1 cellular context compared by ENCODE assay signal in genomic region chr16:54165174-54165911, GRCh38.
TF ChIP-seq lines count a peak whose summit lies in the region.

No MANE protein-coding gene starts in this region.

TF ChIP-seq in HepG2, 621 proteins besides CTCF, POLR2A, EP300 and RAD21 (continued from another document and continues in another):
- TF ChIP-seq ZHX2 (IDR thresholded peaks at IDR 0.05; ENCODE audit: low read depth) (peak; percentile 52; the same call in 1 of the 2 replicates), ZHX2 (CRISPR knock-in tag; IDR thresholded peaks at IDR 0.05; ENCODE audit: borderline replicate concordance) (no peak), HIC2 (CRISPR knock-in tag; IDR thresholded peaks at IDR 0.05; ENCODE audit: low read depth) (peak; percentile 95), PRMT3 (CRISPR knock-in tag; IDR thresholded peaks at IDR 0.05; ENCODE audit: borderline replicate concordance, low read depth) (no peak), TEAD3 (CRISPR knock-in tag; optimal IDR thresholded peaks at IDR 0.05; ENCODE audit: borderline replicate concordance) (peak; percentile 96), TAF1 (CRISPR knock-in tag; IDR thresholded peaks at IDR 0.05) (peak; percentile 62), ZSCAN12 (CRISPR knock-in tag; IDR thresholded peaks at IDR 0.05) (no peak), MAF1 (CRISPR knock-in tag; IDR thresholded peaks at IDR 0.05; ENCODE audit: borderline replicate concordance) (no peak; the same call in 1 of the 2 replicates), ADNP (CRISPR knock-in tag; IDR thresholded peaks at IDR 0.05) (0 out of 2 replicates have a peak, but pooled peaks have one; percentile 55), ZNF382 (CRISPR knock-in tag; IDR thresholded peaks at IDR 0.05; ENCODE audit: borderline replicate concordance) (no peak), ZNF891 (CRISPR knock-in tag; IDR thresholded peaks at IDR 0.05) (peak; percentile 28; the same call in 1 of the 2 replicates), HDAC2 (CRISPR knock-in tag; IDR thresholded peaks at IDR 0.05) (peak; percentile 100), NR2C2 (CRISPR knock-in tag; IDR thresholded peaks at IDR 0.05; ENCODE audit: borderline replicate concordance) (peak; percentile 94), MEIS1 (CRISPR knock-in tag; IDR thresholded peaks at IDR 0.05; ENCODE audit: borderline replicate concordance) (peak; percentile 95; the same call in 1 of the 2 replicates), PLSCR1 (CRISPR knock-in tag; IDR thresholded peaks at IDR 0.05; ENCODE audit: borderline replicate concordance) (no peak), ZFY (CRISPR knock-in tag; IDR thresholded peaks at IDR 0.05) (peak; percentile 92), ETV6 (CRISPR knock-in tag; conservative IDR thresholded peaks at IDR 0.05) (no peak; the same call in 1 of the 2 replicates), KAT8 (CRISPR knock-in tag; IDR thresholded peaks at IDR 0.05) (peak; percentile 81), MIER3 (CRISPR knock-in tag; IDR thresholded peaks at IDR 0.05; ENCODE audit: borderline replicate concordance) (peak; percentile 96), EEA1 (CRISPR knock-in tag; IDR thresholded peaks at IDR 0.05; ENCODE audit: borderline replicate concordance) (no peak), NCOA2 (CRISPR knock-in tag; IDR thresholded peaks at IDR 0.05) (peak; percentile 98), KDM6A (CRISPR knock-in tag; IDR thresholded peaks at IDR 0.05; ENCODE audit: low read depth) (peak; percentile 79; the same call in 1 of the 2 replicates), ZNF234 (CRISPR knock-in tag; conservative IDR thresholded peaks at IDR 0.05) (no peak), POGZ (CRISPR knock-in tag; IDR thresholded peaks at IDR 0.05) (peak; percentile 93), SKI (IDR thresholded peaks at IDR 0.05; ENCODE audit: partially characterized antibody) (peak; percentile 84), FOXO1 (CRISPR knock-in tag; IDR thresholded peaks at IDR 0.05) (peak; percentile 94), ZSCAN25 (CRISPR knock-in tag; IDR thresholded peaks at IDR 0.05) (peak; percentile 78), MXD1 (CRISPR knock-in tag; IDR thresholded peaks at IDR 0.05) (no peak; the same call in 1 of the 2 replicates), ZBTB20 (CRISPR knock-in tag; IDR thresholded peaks at IDR 0.05; ENCODE audit: borderline replicate concordance, low read depth) (peak; percentile 97), ZNF101 (CRISPR knock-in tag; IDR thresholded peaks at IDR 0.05; ENCODE audit: borderline replicate concordance, low read depth) (no peak), TBX3 (IDR thresholded peaks at IDR 0.05; ENCODE audit: borderline replicate concordance) (no peak), NCOA5 (CRISPR knock-in tag; IDR thresholded peaks at IDR 0.05) (no peak), CEBPZ (IDR thresholded peaks at IDR 0.05; ENCODE audit: low read length) (no peak), TGIF2 (CRISPR knock-in tag; IDR thresholded peaks at IDR 0.05) (peak; percentile 44), ZNF251 (CRISPR knock-in tag; IDR thresholded peaks at IDR 0.05) (no peak), ZNF205 (CRISPR knock-in tag; IDR thresholded peaks at IDR 0.05) (0 out of 2 replicates have a peak, but pooled peaks have one; percentile 50), KDM4B (CRISPR knock-in tag; IDR thresholded peaks at IDR 0.05) (peak; percentile 68; the same call in 1 of the 2 replicates), U2AF1 (optimal IDR thresholded peaks at IDR 0.05; ENCODE audit: low read depth, low read length) (no peak), ATF6 (CRISPR knock-in tag; conservative IDR thresholded peaks at IDR 0.05) (peak; percentile 68; the same call in 1 of the 2 replicates), HHEX (CRISPR knock-in tag; IDR thresholded peaks at IDR 0.05) (0 out of 2 replicates have a peak, but pooled peaks have one; percentile 64), ZNF782 (CRISPR knock-in tag; IDR thresholded peaks at IDR 0.05; ENCODE audit: borderline replicate concordance) (peak; percentile 30; the same call in 1 of the 2 replicates), ZNF414 (CRISPR knock-in tag; IDR thresholded peaks at IDR 0.05) (peak; percentile 68; the same call in 1 of the 2 replicates), HMGXB4 (CRISPR knock-in tag; IDR thresholded peaks at IDR 0.05; ENCODE audit: borderline replicate concordance in 1 of 2, low read depth in 1 of 2) (peak; percentile 71 to 82; a peak in 2 of 4 replicates), ZNF883 (CRISPR knock-in tag; IDR thresholded peaks at IDR 0.05; ENCODE audit: not compliant biosample characterization) (peak; percentile 68), CBX1 (IDR thresholded peaks at IDR 0.05; ENCODE audit: low read depth) (peak; percentile 70), ZSCAN22 (CRISPR knock-in tag; IDR thresholded peaks at IDR 0.05) (peak; percentile 51; the same call in 1 of the 2 replicates), ZNF333 (CRISPR knock-in tag; IDR thresholded peaks at IDR 0.05; ENCODE audit: borderline replicate concordance) (0 out of 2 replicates have a peak, but pooled peaks have one; percentile 9), IKZF5 (CRISPR knock-in tag; IDR thresholded peaks at IDR 0.05) (peak; percentile 96), FOXP1 (IDR thresholded peaks at IDR 0.05) (no peak), FOXP1 (CRISPR knock-in tag; IDR thresholded peaks at IDR 0.05) (peak; percentile 82)
